1 cellular context compared by ENCODE assay signal in genomic region chr15:52040167-52040900, GRCh38.
TF ChIP-seq lines count a peak whose summit lies in the region.

No MANE protein-coding gene starts in this region.

TF ChIP-seq in H1, 55 proteins besides CTCF, POLR2A, EP300 and RAD21 (continued from another document):
- TF ChIP-seq ATF3 (IDR thresholded peaks at IDR 0.05; ENCODE audit: insufficient read depth, low read depth, low read length) (no peak), NANOG (IDR thresholded peaks at IDR 0.05; ENCODE audit: insufficient read depth, low read depth, low read length, poor library complexity, severe bottlenecking) (no peak)
TF ChIP-seq in H1: peak in this region for 0.
